In the genomic region with DNA sequence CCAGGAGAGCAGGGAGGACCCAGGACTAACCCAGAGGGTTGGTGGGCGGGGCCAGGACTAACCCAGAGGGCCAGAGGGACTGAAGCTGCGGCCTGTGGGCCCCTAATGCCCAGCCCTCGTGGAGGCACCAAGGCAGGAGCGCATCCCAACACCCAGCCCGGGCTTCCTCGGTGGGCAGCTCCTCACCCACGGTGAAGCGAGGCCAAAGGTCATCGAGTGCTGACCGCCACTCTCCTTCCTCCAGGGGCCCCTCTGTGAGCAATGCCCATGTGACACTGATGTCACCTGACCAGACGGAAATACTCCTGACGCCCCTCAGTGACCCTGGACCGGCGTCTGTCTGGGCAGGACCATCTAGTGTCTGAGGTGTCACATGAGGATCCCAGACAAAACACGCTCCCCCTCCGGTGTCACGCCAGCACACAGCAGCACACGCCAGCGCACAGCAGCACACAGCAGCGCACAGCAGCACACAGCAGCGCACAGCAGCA, we compare ENCODE assay signal across 1 cellular context.
TF ChIP-seq lines count a peak whose summit lies in the region.

No MANE protein-coding gene starts in this region.

TF ChIP-seq in HepG2, 621 proteins besides CTCF, POLR2A, EP300 and RAD21 (continued from another document):
- TF ChIP-seq ZNF430 (CRISPR knock-in tag; IDR thresholded peaks at IDR 0.05), result no peak
- TF ChIP-seq, protein P1, sequence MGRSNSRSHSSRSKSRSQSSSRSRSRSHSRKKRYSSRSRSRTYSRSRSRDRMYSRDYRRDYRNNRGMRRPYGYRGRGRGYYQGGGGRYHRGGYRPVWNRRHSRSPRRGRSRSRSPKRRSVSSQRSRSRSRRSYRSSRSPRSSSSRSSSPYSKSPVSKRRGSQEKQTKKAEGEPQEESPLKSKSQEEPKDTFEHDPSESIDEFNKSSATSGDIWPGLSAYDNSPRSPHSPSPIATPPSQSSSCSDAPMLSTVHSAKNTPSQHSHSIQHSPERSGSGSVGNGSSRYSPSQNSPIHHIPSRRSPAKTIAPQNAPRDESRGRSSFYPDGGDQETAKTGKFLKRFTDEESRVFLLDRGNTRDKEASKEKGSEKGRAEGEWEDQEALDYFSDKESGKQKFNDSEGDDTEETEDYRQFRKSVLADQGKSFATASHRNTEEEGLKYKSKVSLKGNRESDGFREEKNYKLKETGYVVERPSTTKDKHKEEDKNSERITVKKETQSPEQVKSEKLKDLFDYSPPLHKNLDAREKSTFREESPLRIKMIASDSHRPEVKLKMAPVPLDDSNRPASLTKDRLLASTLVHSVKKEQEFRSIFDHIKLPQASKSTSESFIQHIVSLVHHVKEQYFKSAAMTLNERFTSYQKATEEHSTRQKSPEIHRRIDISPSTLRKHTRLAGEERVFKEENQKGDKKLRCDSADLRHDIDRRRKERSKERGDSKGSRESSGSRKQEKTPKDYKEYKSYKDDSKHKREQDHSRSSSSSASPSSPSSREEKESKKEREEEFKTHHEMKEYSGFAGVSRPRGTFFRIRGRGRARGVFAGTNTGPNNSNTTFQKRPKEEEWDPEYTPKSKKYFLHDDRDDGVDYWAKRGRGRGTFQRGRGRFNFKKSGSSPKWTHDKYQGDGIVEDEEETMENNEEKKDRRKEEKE (IDR thresholded peaks at IDR 0.05), result no peak
- no peak for TF ChIP-seq JUN (CRISPR knock-in tag; IDR thresholded peaks at IDR 0.05)
- TF ChIP-seq, protein P2, sequence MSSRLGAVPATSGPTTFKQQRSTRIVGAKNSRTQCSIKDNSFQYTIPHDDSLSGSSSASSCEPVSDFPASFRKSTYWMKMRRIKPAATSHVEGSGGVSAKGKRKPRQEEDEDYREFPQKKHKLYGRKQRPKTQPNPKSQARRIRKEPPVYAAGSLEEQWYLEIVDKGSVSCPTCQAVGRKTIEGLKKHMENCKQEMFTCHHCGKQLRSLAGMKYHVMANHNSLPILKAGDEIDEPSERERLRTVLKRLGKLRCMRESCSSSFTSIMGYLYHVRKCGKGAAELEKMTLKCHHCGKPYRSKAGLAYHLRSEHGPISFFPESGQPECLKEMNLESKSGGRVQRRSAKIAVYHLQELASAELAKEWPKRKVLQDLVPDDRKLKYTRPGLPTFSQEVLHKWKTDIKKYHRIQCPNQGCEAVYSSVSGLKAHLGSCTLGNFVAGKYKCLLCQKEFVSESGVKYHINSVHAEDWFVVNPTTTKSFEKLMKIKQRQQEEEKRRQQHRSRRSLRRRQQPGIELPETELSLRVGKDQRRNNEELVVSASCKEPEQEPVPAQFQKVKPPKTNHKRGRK (CRISPR knock-in tag; IDR thresholded peaks at IDR 0.05), result no peak
- no peak for TF ChIP-seq NFRKB (IDR thresholded peaks at IDR 0.05)
- TF ChIP-seq ISL2 (CRISPR knock-in tag; IDR thresholded peaks at IDR 0.05), result no peak
- TF ChIP-seq ONECUT2 (CRISPR knock-in tag; IDR thresholded peaks at IDR 0.05), result no peak
- TF ChIP-seq, protein P3, sequence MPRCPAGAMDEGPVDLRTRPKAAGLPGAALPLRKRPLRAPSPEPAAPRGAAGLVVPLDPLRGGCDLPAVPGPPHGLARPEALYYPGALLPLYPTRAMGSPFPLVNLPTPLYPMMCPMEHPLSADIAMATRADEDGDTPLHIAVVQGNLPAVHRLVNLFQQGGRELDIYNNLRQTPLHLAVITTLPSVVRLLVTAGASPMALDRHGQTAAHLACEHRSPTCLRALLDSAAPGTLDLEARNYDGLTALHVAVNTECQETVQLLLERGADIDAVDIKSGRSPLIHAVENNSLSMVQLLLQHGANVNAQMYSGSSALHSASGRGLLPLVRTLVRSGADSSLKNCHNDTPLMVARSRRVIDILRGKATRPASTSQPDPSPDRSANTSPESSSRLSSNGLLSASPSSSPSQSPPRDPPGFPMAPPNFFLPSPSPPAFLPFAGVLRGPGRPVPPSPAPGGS (CRISPR knock-in tag; IDR thresholded peaks at IDR 0.05), result no peak
- no peak for TF ChIP-seq ZNF24 (IDR thresholded peaks at IDR 0.05)
- TF ChIP-seq, protein P4, sequence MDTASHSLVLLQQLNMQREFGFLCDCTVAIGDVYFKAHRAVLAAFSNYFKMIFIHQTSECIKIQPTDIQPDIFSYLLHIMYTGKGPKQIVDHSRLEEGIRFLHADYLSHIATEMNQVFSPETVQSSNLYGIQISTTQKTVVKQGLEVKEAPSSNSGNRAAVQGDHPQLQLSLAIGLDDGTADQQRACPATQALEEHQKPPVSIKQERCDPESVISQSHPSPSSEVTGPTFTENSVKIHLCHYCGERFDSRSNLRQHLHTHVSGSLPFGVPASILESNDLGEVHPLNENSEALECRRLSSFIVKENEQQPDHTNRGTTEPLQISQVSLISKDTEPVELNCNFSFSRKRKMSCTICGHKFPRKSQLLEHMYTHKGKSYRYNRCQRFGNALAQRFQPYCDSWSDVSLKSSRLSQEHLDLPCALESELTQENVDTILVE (CRISPR knock-in tag; IDR thresholded peaks at IDR 0.05), result no peak
- TF ChIP-seq, protein P5, sequence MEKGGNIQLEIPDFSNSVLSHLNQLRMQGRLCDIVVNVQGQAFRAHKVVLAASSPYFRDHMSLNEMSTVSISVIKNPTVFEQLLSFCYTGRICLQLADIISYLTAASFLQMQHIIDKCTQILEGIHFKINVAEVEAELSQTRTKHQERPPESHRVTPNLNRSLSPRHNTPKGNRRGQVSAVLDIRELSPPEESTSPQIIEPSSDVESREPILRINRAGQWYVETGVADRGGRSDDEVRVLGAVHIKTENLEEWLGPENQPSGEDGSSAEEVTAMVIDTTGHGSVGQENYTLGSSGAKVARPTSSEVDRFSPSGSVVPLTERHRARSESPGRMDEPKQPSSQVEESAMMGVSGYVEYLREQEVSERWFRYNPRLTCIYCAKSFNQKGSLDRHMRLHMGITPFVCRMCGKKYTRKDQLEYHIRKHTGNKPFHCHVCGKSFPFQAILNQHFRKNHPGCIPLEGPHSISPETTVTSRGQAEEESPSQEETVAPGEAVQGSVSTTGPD (CRISPR knock-in tag; IDR thresholded peaks at IDR 0.05), result no peak
- no peak for TF ChIP-seq GZF1 (CRISPR knock-in tag; IDR thresholded peaks at IDR 0.05)
- TF ChIP-seq FOXA1 (IDR thresholded peaks at IDR 0.05), result no peak
- TF ChIP-seq FOXA1 (CRISPR knock-in tag; IDR thresholded peaks at IDR 0.05), result no peak
- TF ChIP-seq, protein P6, sequence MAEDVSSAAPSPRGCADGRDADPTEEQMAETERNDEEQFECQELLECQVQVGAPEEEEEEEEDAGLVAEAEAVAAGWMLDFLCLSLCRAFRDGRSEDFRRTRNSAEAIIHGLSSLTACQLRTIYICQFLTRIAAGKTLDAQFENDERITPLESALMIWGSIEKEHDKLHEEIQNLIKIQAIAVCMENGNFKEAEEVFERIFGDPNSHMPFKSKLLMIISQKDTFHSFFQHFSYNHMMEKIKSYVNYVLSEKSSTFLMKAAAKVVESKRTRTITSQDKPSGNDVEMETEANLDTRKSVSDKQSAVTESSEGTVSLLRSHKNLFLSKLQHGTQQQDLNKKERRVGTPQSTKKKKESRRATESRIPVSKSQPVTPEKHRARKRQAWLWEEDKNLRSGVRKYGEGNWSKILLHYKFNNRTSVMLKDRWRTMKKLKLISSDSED (CRISPR knock-in tag; IDR thresholded peaks at IDR 0.05), result no peak
- TF ChIP-seq ARID2 (CRISPR knock-in tag; IDR thresholded peaks at IDR 0.05; ENCODE audit: borderline replicate concordance), result no peak
- TF ChIP-seq CHD4 (IDR thresholded peaks at IDR 0.05; ENCODE audit: borderline replicate concordance, low read length), result no peak
- TF ChIP-seq, protein P7, sequence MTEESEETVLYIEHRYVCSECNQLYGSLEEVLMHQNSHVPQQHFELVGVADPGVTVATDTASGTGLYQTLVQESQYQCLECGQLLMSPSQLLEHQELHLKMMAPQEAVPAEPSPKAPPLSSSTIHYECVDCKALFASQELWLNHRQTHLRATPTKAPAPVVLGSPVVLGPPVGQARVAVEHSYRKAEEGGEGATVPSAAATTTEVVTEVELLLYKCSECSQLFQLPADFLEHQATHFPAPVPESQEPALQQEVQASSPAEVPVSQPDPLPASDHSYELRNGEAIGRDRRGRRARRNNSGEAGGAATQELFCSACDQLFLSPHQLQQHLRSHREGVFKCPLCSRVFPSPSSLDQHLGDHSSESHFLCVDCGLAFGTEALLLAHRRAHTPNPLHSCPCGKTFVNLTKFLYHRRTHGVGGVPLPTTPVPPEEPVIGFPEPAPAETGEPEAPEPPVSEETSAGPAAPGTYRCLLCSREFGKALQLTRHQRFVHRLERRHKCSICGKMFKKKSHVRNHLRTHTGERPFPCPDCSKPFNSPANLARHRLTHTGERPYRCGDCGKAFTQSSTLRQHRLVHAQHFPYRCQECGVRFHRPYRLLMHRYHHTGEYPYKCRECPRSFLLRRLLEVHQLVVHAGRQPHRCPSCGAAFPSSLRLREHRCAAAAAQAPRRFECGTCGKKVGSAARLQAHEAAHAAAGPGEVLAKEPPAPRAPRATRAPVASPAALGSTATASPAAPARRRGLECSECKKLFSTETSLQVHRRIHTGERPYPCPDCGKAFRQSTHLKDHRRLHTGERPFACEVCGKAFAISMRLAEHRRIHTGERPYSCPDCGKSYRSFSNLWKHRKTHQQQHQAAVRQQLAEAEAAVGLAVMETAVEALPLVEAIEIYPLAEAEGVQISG (CRISPR knock-in tag; IDR thresholded peaks at IDR 0.05), result 0 out of 2 replicates have a peak, but pooled peaks have one; percentile 29
- no peak for TF ChIP-seq THYN1 (CRISPR knock-in tag; IDR thresholded peaks at IDR 0.05; ENCODE audit: borderline replicate concordance, low read depth)
- no peak for TF ChIP-seq HHEX (CRISPR knock-in tag; IDR thresholded peaks at IDR 0.05)
- no peak for TF ChIP-seq CBFB (CRISPR knock-in tag; IDR thresholded peaks at IDR 0.05)
- TF ChIP-seq ZNF230 (CRISPR knock-in tag; IDR thresholded peaks at IDR 0.05), result 0 out of 2 replicates have a peak, but pooled peaks have one; percentile 28
- TF ChIP-seq ZNF331 (CRISPR knock-in tag; IDR thresholded peaks at IDR 0.05), result no peak
- TF ChIP-seq RARG (CRISPR knock-in tag; IDR thresholded peaks at IDR 0.05; ENCODE audit: low read depth), result no peak
- TF ChIP-seq ZNF790 (CRISPR knock-in tag; IDR thresholded peaks at IDR 0.05; ENCODE audit: borderline replicate concordance), result no peak
- TF ChIP-seq, protein P8, sequence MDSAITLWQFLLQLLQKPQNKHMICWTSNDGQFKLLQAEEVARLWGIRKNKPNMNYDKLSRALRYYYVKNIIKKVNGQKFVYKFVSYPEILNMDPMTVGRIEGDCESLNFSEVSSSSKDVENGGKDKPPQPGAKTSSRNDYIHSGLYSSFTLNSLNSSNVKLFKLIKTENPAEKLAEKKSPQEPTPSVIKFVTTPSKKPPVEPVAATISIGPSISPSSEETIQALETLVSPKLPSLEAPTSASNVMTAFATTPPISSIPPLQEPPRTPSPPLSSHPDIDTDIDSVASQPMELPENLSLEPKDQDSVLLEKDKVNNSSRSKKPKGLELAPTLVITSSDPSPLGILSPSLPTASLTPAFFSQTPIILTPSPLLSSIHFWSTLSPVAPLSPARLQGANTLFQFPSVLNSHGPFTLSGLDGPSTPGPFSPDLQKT (CRISPR knock-in tag; IDR thresholded peaks at IDR 0.05; ENCODE audit: borderline replicate concordance), result no peak
- TF ChIP-seq MLLT10 (CRISPR knock-in tag; IDR thresholded peaks at IDR 0.05), result no peak
- TF ChIP-seq, protein P9, sequence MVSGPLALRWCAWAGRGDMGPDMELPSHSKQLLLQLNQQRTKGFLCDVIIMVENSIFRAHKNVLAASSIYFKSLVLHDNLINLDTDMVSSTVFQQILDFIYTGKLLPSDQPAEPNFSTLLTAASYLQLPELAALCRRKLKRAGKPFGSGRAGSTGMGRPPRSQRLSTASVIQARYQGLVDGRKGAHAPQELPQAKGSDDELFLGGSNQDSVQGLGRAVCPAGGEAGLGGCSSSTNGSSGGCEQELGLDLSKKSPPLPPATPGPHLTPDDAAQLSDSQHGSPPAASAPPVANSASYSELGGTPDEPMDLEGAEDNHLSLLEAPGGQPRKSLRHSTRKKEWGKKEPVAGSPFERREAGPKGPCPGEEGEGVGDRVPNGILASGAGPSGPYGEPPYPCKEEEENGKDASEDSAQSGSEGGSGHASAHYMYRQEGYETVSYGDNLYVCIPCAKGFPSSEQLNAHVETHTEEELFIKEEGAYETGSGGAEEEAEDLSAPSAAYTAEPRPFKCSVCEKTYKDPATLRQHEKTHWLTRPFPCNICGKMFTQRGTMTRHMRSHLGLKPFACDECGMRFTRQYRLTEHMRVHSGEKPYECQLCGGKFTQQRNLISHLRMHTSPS (CRISPR knock-in tag; IDR thresholded peaks at IDR 0.05; ENCODE audit: low read depth), result no peak
- no peak for TF ChIP-seq ZNF329 (CRISPR knock-in tag; IDR thresholded peaks at IDR 0.05; ENCODE audit: low read depth)
- TF ChIP-seq ZNF589 (CRISPR knock-in tag; conservative IDR thresholded peaks at IDR 0.05), result no peak
- TF ChIP-seq ZZZ3 (CRISPR knock-in tag; IDR thresholded peaks at IDR 0.05; ENCODE audit: borderline replicate concordance), result no peak
- peak; percentile 70; the same call in 1 of the 2 replicates for TF ChIP-seq ZBTB38 (CRISPR knock-in tag; IDR thresholded peaks at IDR 0.05)
- no peak for TF ChIP-seq RBM22 (optimal IDR thresholded peaks at IDR 0.05; ENCODE audit: low read length)
- no peak for TF ChIP-seq IRX3 (CRISPR knock-in tag; IDR thresholded peaks at IDR 0.05; ENCODE audit: borderline replicate concordance, low read depth)
- 0 out of 2 replicates have a peak, but pooled peaks have one; percentile 35 for TF ChIP-seq THAP11 (CRISPR knock-in tag; IDR thresholded peaks at IDR 0.05)
- no peak for TF ChIP-seq MZF1 (CRISPR knock-in tag; IDR thresholded peaks at IDR 0.05; ENCODE audit: borderline replicate concordance)
- no peak for TF ChIP-seq ZNF562 (CRISPR knock-in tag; IDR thresholded peaks at IDR 0.05; ENCODE audit: borderline replicate concordance)
- TF ChIP-seq, protein P10, sequence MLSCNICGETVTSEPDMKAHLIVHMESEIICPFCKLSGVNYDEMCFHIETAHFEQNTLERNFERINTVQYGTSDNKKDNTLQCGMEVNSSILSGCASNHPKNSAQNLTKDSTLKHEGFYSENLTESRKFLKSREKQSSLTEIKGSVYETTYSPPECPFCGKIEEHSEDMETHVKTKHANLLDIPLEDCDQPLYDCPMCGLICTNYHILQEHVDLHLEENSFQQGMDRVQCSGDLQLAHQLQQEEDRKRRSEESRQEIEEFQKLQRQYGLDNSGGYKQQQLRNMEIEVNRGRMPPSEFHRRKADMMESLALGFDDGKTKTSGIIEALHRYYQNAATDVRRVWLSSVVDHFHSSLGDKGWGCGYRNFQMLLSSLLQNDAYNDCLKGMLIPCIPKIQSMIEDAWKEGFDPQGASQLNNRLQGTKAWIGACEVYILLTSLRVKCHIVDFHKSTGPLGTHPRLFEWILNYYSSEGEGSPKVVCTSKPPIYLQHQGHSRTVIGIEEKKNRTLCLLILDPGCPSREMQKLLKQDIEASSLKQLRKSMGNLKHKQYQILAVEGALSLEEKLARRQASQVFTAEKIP (CRISPR knock-in tag; IDR thresholded peaks at IDR 0.05; ENCODE audit: borderline replicate concordance), result no peak
TF ChIP-seq in HepG2: peak in this region for 64.
